ENCODE assay signal across 8 cellular contexts in the genomic region with DNA sequence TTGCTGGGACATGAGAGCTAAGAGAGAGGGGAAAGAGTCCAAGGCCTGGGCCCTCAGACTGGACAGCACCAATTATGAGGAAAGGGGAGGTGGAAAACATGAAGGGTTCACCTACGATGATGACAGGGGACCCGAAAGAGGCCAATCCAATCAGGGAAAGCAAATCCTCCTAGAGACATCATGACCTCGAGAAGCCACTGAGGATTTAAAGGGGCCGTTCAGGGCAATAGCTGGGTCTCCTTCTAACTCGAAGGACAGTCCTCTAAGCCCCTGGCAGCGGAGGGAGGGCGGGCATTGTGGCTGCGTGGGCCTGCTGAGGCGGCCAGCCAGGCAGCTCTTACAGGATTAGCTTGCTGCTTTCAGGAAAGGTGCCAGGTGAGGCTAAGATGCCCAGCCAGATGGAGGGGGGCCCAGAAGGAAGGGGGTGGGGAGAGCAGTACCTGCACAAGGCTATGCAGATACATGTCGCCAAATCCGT. TPM values are rescaled to one million over a fixed set of nuclear protein-coding genes. Genes with fewer than 3 reads are reported as not detected.
A peak's percentile ranks its signal among the peaks of the same experiment; 100 is the strongest.
DNase-seq lines count a peak whose midpoint lies in the region; ATAC-seq lines count a peak whose summit lies in the region.

No MANE protein-coding gene starts in this region.

- no peak overlapping the region for H4K8ac ChIP-seq in neuronal stem cell (ENCODE audit: low read depth, low read length)

- H3K4me3 ChIP-seq in neuronal stem cell (ENCODE audit: low read length in 2 of 2): no peak overlapping the region

- peak overlapping the region; percentile 81 for H2AK5ac ChIP-seq in neuronal stem cell (ENCODE audit: low read depth, low read length)

- no peaks in the 10 kb centered on the region for H3K9me3 ChIP-seq in neuronal stem cell (replicated peaks in 1 of 2; ENCODE audit: control insufficient read depth in 2 of 2, insufficient read depth in 1 of 2, low read depth in 1 of 2, low read length in 2 of 2)

- DNase-seq in D341Med (ENCODE audit: low spot score) (peak; percentile 80), NCI-H2029 (lab: John Stamatoyannopoulos, UW) (peak; percentile 61), cerebellar nuclear complex (lab: John Stamatoyannopoulos, UW) (peak; percentile 58 to 92), neuronal stem cell (ENCODE audit: low spot score) (no peak), RKO (ENCODE audit: low spot score) (no peak), Kasumi-1 (lab: John Stamatoyannopoulos, UW) (no peak), ecto neural progenitor cell (ENCODE audit: low spot score) (no peak)

- H3K4me2 ChIP-seq in neuronal stem cell (ENCODE audit: insufficient read depth, low read length, poor library complexity, severe bottlenecking): no peak overlapping the region

- no peak overlapping the region for H2BK120ac ChIP-seq in neuronal stem cell (ENCODE audit: low read depth, low read length)

- H2AFZ ChIP-seq in neuronal stem cell (ENCODE audit: low read length): no peak overlapping the region

- peak overlapping the region; percentile 29 for H2BK5ac ChIP-seq in neuronal stem cell (ENCODE audit: low read length)

- H3K4ac ChIP-seq in neuronal stem cell (ENCODE audit: low read length): no peak overlapping the region

- H3K9ac ChIP-seq in neuronal stem cell (ENCODE audit: low read depth, low read length, poor library complexity): peak overlapping the region; percentile 60

- H3K18ac ChIP-seq in neuronal stem cell (ENCODE audit: low read length): no peak overlapping the region

- no peak overlapping the region for H2BK12ac ChIP-seq in neuronal stem cell (ENCODE audit: low read length)

- no peaks in the 10 kb centered on the region for H3K27me3 ChIP-seq in neuronal stem cell (ENCODE audit: control insufficient read depth in 3 of 3, insufficient read depth in 3 of 3, low read depth in 1 of 3, low read length in 3 of 3)

- H2BK15ac ChIP-seq in neuronal stem cell (ENCODE audit: low read length): no peak overlapping the region

- ATAC-seq in HG03342 (IDR thresholded peaks at IDR 0.05; ENCODE audit: unreplicated experiment): no peak

- H3K79me1 ChIP-seq in neuronal stem cell (ENCODE audit: low read depth, low read length): peaks cover 3% of the 10 kb centered on the region

- no peaks in the 10 kb centered on the region for H3K36me3 ChIP-seq in neuronal stem cell (replicated peaks in 1 of 2; ENCODE audit: control insufficient read depth in 2 of 2, insufficient read depth in 2 of 2, low read length in 2 of 2)

- peak overlapping the region; percentile 48 for H3K23ac ChIP-seq in neuronal stem cell (ENCODE audit: low read depth, low read length, poor library complexity)

- no peak overlapping the region for H3K14ac ChIP-seq in neuronal stem cell (ENCODE audit: low read length)

- peak overlapping the region; percentile 22 for H4K91ac ChIP-seq in neuronal stem cell (ENCODE audit: low read depth, low read length, poor library complexity)

- no CpG with 5 or more reads among the region's 11 CpGs for WGBS in neuronal stem cell (ENCODE audit: extremely low coverage in 2 of 2, insufficient read length in 2 of 2, insufficient replicate concordance in 1 of 2), 2 donors

- no peak overlapping the region for H3K27ac ChIP-seq in neuronal stem cell (replicated peaks; ENCODE audit: low read length)

- peaks cover 46 to 49% of the 10 kb centered on the region in 2 donors for H3K4me1 ChIP-seq in neuronal stem cell (ENCODE audit: control insufficient read depth in 2 of 2, insufficient read depth in 1 of 2, low read depth in 1 of 2, low read length in 2 of 2)

RNA-seq across cellular contexts. Expression of gene MEF2D, which starts 7.4 kb away (rescaled TPM):
- 8.4 TPM for polyA plus RNA-seq in neuronal stem cell (2013, experiment 1 of 2)
- polyA plus RNA-seq in neuronal stem cell (2013, experiment 2 of 2): 9.2 TPM

Comparison
In these comparisons a context has a peak if more than half of its experiments do, and no peak if none do; other contexts are left out.
1. DNase-seq: peak in D341Med (single experiment), NCI-H2029 (single experiment) and cerebellar nuclear complex (2 of 2); none in neuronal stem cell (single experiment), RKO (single experiment), Kasumi-1 (0 of 2) and ecto neural progenitor cell (single experiment).